28 cellular contexts compared by ENCODE assay signal in the genomic region with DNA sequence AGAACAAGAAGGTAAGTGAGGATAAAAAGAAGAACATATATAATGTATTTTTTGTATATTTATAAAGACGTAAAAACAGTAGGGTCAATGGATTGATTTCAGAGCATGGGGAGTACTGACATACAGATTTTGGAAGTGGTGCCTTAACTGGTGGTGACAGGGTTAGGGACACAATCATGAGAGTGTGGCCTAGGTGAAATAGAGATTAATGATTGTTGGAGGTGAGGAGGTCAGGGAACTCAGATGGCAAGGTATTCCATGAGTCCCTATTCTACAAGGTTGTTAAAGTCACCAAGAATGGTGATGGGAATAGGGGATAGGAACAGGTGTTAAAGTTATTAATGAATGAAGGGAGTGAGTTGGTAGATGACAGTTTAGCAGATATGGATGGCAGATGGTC.
"Had no signal": no experiment of that assay in that cellular context is flagged by ENCODE, and none has a peak within 500 bp of the region (broad histone marks: within the 10 kb centered on the region; RNA-seq: fewer than 3 reads in every experiment).

No MANE protein-coding gene starts in this region.

- H3K9me3 Mint-ChIP-seq: dendritic cell treated with granulocyte-macrophage colony-stimulating factor and Interleukin-4, amounts not matched to agents 40 ng/mL and 50 ng/mL, for 4 days; effector memory CD8-positive, alpha-beta T cell; endodermal cell had no signal

- H3K27ac Mint-ChIP-seq: dendritic cell treated with granulocyte-macrophage colony-stimulating factor and Interleukin-4, amounts not matched to agents 40 ng/mL and 50 ng/mL, for 4 days; effector memory CD8-positive, alpha-beta T cell; endodermal cell had no signal

- ATAC-seq: effector memory CD8-positive, alpha-beta T cell; esophagus mucosa; foreskin keratinocyte; gastrocnemius medialis; gastroesophageal sphincter; heart left ventricle; heart right ventricle had no signal

- H3K27ac ChIP-seq: colonic mucosa, coronary artery, dorsolateral prefrontal cortex, epithelial cell of prostate, esophagus squamous epithelium, foreskin keratinocyte, gastrocnemius medialis, gastroesophageal sphincter, heart left ventricle, heart right ventricle had no signal

- H3K4me3 Mint-ChIP-seq: dendritic cell treated with granulocyte-macrophage colony-stimulating factor and Interleukin-4, amounts not matched to agents 40 ng/mL and 50 ng/mL, for 4 days; effector memory CD8-positive, alpha-beta T cell; endodermal cell had no signal

- H3K27me3 Mint-ChIP-seq: dendritic cell treated with granulocyte-macrophage colony-stimulating factor and Interleukin-4, amounts not matched to agents 40 ng/mL and 50 ng/mL, for 4 days; effector memory CD8-positive, alpha-beta T cell had no signal

- FAIRE-seq: colon, endometrium, endothelial cell of umbilical vein, frontal cortex had no signal

- H3K4me1 ChIP-seq: colonic mucosa had no signal

- H3K4me3 ChIP-seq: colonic mucosa, coronary artery, dorsolateral prefrontal cortex, esophagus squamous epithelium, gastrocnemius medialis, gastroesophageal sphincter, heart left ventricle, heart right ventricle had no signal

- DNase-seq: colonic mucosa; cortex of kidney; dermis blood vessel endothelial cell; dorsolateral prefrontal cortex; effector CD4-positive, alpha-beta T cell; effector CD8-positive, alpha-beta T cell; effector memory CD4-positive, alpha-beta T cell; effector memory CD8-positive, alpha-beta T cell; endodermal cell; erythroblast; esophagus squamous epithelium; foreskin fibroblast; foreskin keratinocyte; foreskin melanocyte; gastrocnemius medialis; glutamatergic neuron; head of caudate nucleus; heart left ventricle; heart right ventricle had no signal

- H3K36me3 ChIP-seq: colonic mucosa, esophagus squamous epithelium, gastrocnemius medialis, gastroesophageal sphincter, heart left ventricle, heart right ventricle had no signal

- H3K27me3 ChIP-seq: colonic mucosa, dorsolateral prefrontal cortex, esophagus squamous epithelium, gastrocnemius medialis, gastroesophageal sphincter, heart left ventricle, heart right ventricle had no signal

- H3K9me3 ChIP-seq: colonic mucosa, esophagus squamous epithelium, gastrocnemius medialis, gastroesophageal sphincter, heart right ventricle had no signal
